In the genomic region with DNA sequence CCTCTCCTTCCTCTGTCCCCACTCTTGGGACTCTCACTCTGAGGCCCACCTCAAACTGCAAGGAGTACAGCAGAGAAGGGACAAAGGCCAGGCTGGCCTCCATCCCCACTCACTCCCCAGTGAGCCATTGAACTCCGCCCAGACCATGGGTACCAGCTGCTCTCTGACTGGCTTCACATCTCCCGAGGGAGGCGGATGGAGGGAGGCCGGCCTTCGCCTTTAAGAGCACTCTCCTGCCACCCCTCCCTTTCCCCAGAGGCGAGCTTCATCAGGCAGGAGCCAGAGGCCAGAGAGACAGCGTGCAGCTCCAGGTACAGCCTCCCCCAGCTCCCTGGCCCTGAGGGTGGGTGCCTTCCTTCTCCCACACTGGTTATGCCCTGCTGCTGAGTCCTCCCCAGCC, we compare ENCODE assay signal across 16 cellular contexts. TPM values are rescaled to one million over a fixed set of nuclear protein-coding genes. Genes with fewer than 3 reads are reported as not detected.
DNase-seq lines count a peak whose midpoint lies in the region; ATAC-seq and TF ChIP-seq lines count a peak whose summit lies in the region.
"Had no signal": no experiment of that assay in that cellular context is flagged by ENCODE, and none has a peak within 500 bp of the region (broad histone marks: within the 10 kb centered on the region; RNA-seq: fewer than 3 reads in every experiment).

No MANE protein-coding gene starts in this region.

- no peaks in the 10 kb centered on the region for H3K27me3 ChIP-seq in gastroesophageal sphincter
- H3K27me3 ChIP-seq in neural progenitor cell: no peaks in the 10 kb centered on the region
- H3K27me3 ChIP-seq in tibial artery: no peaks in the 10 kb centered on the region
- H3K27me3 ChIP-seq in A673 (replicated peaks; ENCODE audit: insufficient read depth, low read depth, low read length, poor library complexity): no peaks in the 10 kb centered on the region

- peak overlapping the region in 1 of 2 donors; percentile 52 for H3K4me3 ChIP-seq in gastroesophageal sphincter
- H3K4me3 ChIP-seq in neural progenitor cell: no peak overlapping the region
- peak overlapping the region; percentile 51 to 61 for H3K4me3 ChIP-seq in tibial artery
- no peak overlapping the region for H3K4me3 ChIP-seq in A673 (ENCODE audit: low read depth, low read length, poor library complexity, severe bottlenecking)

- peaks cover 4% of the 10 kb centered on the region for H3K27me3 Mint-ChIP-seq in neural progenitor cell (ENCODE audit: insufficient read depth, low read depth)

- no peak overlapping the region for H3K9ac ChIP-seq in neural progenitor cell
- H3K9ac ChIP-seq: parathyroid adenoma had no signal

- H3K9me3 Mint-ChIP-seq in neural progenitor cell: no peaks in the 10 kb centered on the region
- H3K9me3 Mint-ChIP-seq: endodermal cell had no signal

- peak overlapping the region in 3 of 4 donors; percentile 92 to 97 (median 94) for H3K27ac ChIP-seq in gastroesophageal sphincter
- no peak overlapping the region for H3K27ac ChIP-seq in neural progenitor cell
- H3K27ac ChIP-seq in tibial artery: peak overlapping the region; percentile 81 to 89
- H3K27ac ChIP-seq in A673 (ENCODE audit: low read depth, low read length, poor library complexity, severe bottlenecking): no peak overlapping the region
- H3K27ac ChIP-seq: parathyroid adenoma had no signal

- POLR2A ChIA-PET in A673 (lab: Charles Lee; ENCODE audit: low non-redundant PET): no interaction called here

- H3K4me3 Mint-ChIP-seq in neural progenitor cell: peak overlapping the region; percentile 36
- H3K4me3 Mint-ChIP-seq: endodermal cell had no signal

- TF ChIP-seq CTCF in gastroesophageal sphincter (IDR thresholded peaks at IDR 0.05) (no peak), neural progenitor cell (IDR thresholded peaks at IDR 0.05) (no peak), tibial artery (IDR thresholded peaks at IDR 0.05) (no peak), A673 (conservative IDR thresholded peaks at IDR 0.05; ENCODE audit: low read depth, low read length) (no peak)

- ATAC-seq in gastroesophageal sphincter (no peak), GM21526 (IDR thresholded peaks at IDR 0.05; ENCODE audit: low FRiP score, unreplicated experiment) (no peak)

- BruUV-seq in A673 (replicated peaks; lab: Mats Ljungman, UMichigan): no TSS peak

- H3K36me3 ChIP-seq in gastroesophageal sphincter (no peaks in the 10 kb centered on the region), neural progenitor cell (no peaks in the 10 kb centered on the region), tibial artery (no peaks in the 10 kb centered on the region), A673 (ENCODE audit: insufficient read depth, low read length, poor library complexity, severe bottlenecking) (no peaks in the 10 kb centered on the region)

- no peaks in the 10 kb centered on the region for H3F3A ChIP-seq in neural progenitor cell (ENCODE audit: low read depth)

- DNase-seq in NCI-H2196 (lab: John Stamatoyannopoulos, UW; ENCODE audit: unreplicated experiment) (peak; percentile 39), NCI-H2196 treated with DMSO at 0.1 percent for 48 hours (lab: John Stamatoyannopoulos, UW; ENCODE audit: unreplicated experiment) (no peak), neural progenitor cell (ENCODE audit: low spot score) (no peak), tibial artery (peak in 1 of 2 donors; percentile 92), A673 (ENCODE audit: low spot score) (no peak), OCI-M1 (lab: John Stamatoyannopoulos, UW) (no peak)
- DNase-seq: activated naive CD4-positive, alpha-beta T cell treated with anti-CD3 and anti-CD28 coated beads, Interleukin-2, amount 50 U/mL, for 16 hours; Calu3; endodermal cell; foreskin fibroblast; MM.1S; T-helper 1 cell had no signal

- intact Hi-C loops in tibial artery (cut with DNase I; ENCODE audit: low total_unique reads): no loop called here
- intact Hi-C loops in A673 (cut with micrococcal nuclease; ENCODE audit: unreplicated experiment): no loop called here

- no peaks in the 10 kb centered on the region for H4K20me1 ChIP-seq in neural progenitor cell (ENCODE audit: low read depth)

- H3K9me3 ChIP-seq in gastroesophageal sphincter (no peaks in the 10 kb centered on the region), neural progenitor cell (ENCODE audit: low read depth) (no peaks in the 10 kb centered on the region), tibial artery (no peaks in the 10 kb centered on the region), A673 (ENCODE audit: low read depth, low read length, poor library complexity, severe bottlenecking) (no peaks in the 10 kb centered on the region)

- H2AFZ ChIP-seq in neural progenitor cell (replicated peaks): no peak overlapping the region
- H2AFZ ChIP-seq: parathyroid adenoma had no signal

- no peaks in the 10 kb centered on the region for H3K79me2 ChIP-seq in neural progenitor cell (ENCODE audit: low read depth)
- H3K79me2 ChIP-seq: parathyroid adenoma had no signal

- no peak overlapping the region for H3K4me2 ChIP-seq in neural progenitor cell

- peak overlapping the region; percentile 59 for H3K27ac Mint-ChIP-seq in neural progenitor cell

- no peak for TF ChIP-seq EP300 in gastroesophageal sphincter (IDR thresholded peaks at IDR 0.05)

- H3K4me1 Mint-ChIP-seq in neural progenitor cell: peaks cover 35% of the 10 kb centered on the region

- no CpG with 5 or more reads among the region's 7 CpGs for WGBS in gastroesophageal sphincter (ENCODE audit: low coverage in 1 of 2), 2 donors

- H3K4me1 ChIP-seq in gastroesophageal sphincter (peaks cover 0 to 88% (median 5%) of the 10 kb centered on the region in 3 donors), neural progenitor cell (peaks cover 13% of the 10 kb centered on the region), tibial artery (peaks cover 0 to 68% (median 43%) of the 10 kb centered on the region in 4 donors), A673 (ENCODE audit: insufficient read depth, low read length, poor library complexity, severe bottlenecking) (peaks cover 3% of the 10 kb centered on the region)

- no peaks in the 10 kb centered on the region for H3K36me3 Mint-ChIP-seq in neural progenitor cell

- no peak for TF ChIP-seq POLR2A in gastroesophageal sphincter (IDR thresholded peaks at IDR 0.05)

- CTCF ChIA-PET in A673 (lab: Charles Lee): no interaction called here

RNA-seq across cellular contexts. Expression of gene LDB3, which starts 1.8 kb away (rescaled TPM):
- total RNA-seq in gastroesophageal sphincter (10 to 100 TPM; 12.9 to 45.8 (median 18.6) TPM), neural progenitor cell (ENCODE audit: low replicate concordance) (0.03 TPM in 1 of 2 replicates, not detected in the other), A673 (2021) (0.22 and 0.34 TPM in 2 replicates)
- total RNA-seq: bronchial epithelial cell, Calu3 had no signal

RNA-seq across cellular contexts. Expression of gene OPN4, which starts 12.2 kb away (rescaled TPM):
- total RNA-seq in gastroesophageal sphincter: not detected
- not detected in 2 replicates for total RNA-seq in neural progenitor cell (ENCODE audit: low replicate concordance)
- not detected in 2 replicates for total RNA-seq in A673 (2021)
- total RNA-seq: bronchial epithelial cell, Calu3, endodermal cell had no signal

Comparison
In these comparisons a context has a peak if more than half of its experiments do, and no peak if none do; other contexts are left out.
1. H3K27ac ChIP-seq: peak in gastroesophageal sphincter (3 of 4) and tibial artery (2 of 2); none in neural progenitor cell (single experiment) and A673 (single experiment).
2. H3K4me3 ChIP-seq: peak in tibial artery (2 of 2); none in neural progenitor cell (single experiment) and A673 (single experiment).
3. RNA of gene LDB3, which starts 1.8 kb away (total RNA-seq): 12.9 to 45.8 TPM in gastroesophageal sphincter; 0.22 to 0.34 TPM in A673 and 0.03 TPM in neural progenitor cell; every median in the first group is over 10 times any median in the second.